1 cellular context compared by ENCODE assay signal in the genomic region with DNA sequence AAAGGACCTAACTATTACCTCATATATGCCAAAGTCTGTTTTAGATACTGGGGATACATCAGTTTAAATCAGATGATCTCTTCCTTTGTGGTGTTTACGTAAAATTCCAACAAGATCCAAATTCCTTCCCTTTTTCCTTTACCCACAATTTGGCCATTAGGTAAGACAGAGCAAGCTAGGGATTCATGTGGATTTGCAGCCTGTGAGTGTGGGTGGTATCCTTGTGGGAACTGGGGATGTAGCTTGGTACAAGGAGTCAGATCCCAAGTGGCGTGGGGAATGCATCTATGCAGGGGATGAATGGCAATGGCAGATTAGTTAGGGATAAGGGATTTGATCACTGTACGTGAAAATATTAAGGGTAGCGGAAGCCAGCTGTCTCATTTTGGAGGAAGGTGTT.
TF ChIP-seq lines count a peak whose summit lies in the region.

No MANE protein-coding gene starts in this region.

TF ChIP-seq in GM23338, 12 proteins besides CTCF, POLR2A, EP300 and RAD21 (continued from another document):
- TF ChIP-seq, protein P1, sequence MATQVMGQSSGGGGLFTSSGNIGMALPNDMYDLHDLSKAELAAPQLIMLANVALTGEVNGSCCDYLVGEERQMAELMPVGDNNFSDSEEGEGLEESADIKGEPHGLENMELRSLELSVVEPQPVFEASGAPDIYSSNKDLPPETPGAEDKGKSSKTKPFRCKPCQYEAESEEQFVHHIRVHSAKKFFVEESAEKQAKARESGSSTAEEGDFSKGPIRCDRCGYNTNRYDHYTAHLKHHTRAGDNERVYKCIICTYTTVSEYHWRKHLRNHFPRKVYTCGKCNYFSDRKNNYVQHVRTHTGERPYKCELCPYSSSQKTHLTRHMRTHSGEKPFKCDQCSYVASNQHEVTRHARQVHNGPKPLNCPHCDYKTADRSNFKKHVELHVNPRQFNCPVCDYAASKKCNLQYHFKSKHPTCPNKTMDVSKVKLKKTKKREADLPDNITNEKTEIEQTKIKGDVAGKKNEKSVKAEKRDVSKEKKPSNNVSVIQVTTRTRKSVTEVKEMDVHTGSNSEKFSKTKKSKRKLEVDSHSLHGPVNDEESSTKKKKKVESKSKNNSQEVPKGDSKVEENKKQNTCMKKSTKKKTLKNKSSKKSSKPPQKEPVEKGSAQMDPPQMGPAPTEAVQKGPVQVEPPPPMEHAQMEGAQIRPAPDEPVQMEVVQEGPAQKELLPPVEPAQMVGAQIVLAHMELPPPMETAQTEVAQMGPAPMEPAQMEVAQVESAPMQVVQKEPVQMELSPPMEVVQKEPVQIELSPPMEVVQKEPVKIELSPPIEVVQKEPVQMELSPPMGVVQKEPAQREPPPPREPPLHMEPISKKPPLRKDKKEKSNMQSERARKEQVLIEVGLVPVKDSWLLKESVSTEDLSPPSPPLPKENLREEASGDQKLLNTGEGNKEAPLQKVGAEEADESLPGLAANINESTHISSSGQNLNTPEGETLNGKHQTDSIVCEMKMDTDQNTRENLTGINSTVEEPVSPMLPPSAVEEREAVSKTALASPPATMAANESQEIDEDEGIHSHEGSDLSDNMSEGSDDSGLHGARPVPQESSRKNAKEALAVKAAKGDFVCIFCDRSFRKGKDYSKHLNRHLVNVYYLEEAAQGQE (IDR thresholded peaks at IDR 0.05; ENCODE audit: unreplicated experiment), result no peak
- no peak for TF ChIP-seq ZNF331 (CRISPR knock-in tag; IDR thresholded peaks at IDR 0.05; ENCODE audit: low read depth)
- TF ChIP-seq, protein P2, sequence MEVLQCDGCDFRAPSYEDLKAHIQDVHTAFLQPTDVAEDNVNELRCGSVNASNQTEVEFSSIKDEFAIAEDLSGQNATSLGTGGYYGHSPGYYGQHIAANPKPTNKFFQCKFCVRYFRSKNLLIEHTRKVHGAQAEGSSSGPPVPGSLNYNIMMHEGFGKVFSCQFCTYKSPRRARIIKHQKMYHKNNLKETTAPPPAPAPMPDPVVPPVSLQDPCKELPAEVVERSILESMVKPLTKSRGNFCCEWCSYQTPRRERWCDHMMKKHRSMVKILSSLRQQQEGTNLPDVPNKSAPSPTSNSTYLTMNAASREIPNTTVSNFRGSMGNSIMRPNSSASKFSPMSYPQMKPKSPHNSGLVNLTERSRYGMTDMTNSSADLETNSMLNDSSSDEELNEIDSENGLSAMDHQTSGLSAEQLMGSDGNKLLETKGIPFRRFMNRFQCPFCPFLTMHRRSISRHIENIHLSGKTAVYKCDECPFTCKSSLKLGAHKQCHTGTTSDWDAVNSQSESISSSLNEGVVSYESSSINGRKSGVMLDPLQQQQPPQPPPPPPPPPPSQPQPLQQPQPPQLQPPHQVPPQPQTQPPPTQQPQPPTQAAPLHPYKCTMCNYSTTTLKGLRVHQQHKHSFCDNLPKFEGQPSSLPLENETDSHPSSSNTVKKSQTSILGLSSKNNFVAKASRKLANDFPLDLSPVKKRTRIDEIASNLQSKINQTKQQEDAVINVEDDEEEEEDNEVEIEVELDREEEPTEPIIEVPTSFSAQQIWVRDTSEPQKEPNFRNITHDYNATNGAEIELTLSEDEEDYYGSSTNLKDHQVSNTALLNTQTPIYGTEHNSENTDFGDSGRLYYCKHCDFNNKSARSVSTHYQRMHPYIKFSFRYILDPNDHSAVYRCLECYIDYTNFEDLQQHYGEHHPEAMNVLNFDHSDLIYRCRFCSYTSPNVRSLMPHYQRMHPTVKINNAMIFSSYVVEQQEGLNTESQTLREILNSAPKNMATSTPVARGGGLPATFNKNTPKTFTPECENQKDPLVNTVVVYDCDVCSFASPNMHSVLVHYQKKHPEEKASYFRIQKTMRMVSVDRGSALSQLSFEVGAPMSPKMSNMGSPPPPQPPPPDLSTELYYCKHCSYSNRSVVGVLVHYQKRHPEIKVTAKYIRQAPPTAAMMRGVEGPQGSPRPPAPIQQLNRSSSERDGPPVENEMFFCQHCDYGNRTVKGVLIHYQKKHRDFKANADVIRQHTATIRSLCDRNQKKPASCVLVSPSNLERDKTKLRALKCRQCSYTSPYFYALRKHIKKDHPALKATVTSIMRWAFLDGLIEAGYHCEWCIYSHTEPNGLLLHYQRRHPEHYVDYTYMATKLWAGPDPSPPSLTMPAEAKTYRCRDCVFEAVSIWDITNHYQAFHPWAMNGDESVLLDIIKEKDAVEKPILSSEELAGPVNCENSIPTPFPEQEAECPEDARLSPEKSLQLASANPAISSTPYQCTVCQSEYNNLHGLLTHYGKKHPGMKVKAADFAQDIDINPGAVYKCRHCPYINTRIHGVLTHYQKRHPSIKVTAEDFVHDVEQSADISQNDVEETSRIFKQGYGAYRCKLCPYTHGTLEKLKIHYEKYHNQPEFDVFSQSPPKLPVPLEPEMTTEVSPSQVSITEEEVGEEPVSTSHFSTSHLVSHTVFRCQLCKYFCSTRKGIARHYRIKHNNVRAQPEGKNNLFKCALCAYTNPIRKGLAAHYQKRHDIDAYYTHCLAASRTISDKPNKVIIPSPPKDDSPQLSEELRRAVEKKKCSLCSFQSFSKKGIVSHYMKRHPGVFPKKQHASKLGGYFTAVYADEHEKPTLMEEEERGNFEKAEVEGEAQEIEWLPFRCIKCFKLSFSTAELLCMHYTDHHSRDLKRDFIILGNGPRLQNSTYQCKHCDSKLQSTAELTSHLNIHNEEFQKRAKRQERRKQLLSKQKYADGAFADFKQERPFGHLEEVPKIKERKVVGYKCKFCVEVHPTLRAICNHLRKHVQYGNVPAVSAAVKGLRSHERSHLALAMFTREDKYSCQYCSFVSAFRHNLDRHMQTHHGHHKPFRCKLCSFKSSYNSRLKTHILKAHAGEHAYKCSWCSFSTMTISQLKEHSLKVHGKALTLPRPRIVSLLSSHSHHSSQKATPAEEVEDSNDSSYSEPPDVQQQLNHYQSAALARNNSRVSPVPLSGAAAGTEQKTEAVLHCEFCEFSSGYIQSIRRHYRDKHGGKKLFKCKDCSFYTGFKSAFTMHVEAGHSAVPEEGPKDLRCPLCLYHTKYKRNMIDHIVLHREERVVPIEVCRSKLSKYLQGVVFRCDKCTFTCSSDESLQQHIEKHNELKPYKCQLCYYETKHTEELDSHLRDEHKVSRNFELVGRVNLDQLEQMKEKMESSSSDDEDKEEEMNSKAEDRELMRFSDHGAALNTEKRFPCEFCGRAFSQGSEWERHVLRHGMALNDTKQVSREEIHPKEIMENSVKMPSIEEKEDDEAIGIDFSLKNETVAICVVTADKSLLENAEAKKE (CRISPR knock-in tag; IDR thresholded peaks at IDR 0.05), result no peak
- no peak for TF ChIP-seq CREB1 (CRISPR knock-in tag; IDR thresholded peaks at IDR 0.05; ENCODE audit: low read depth)
